ENCODE assay signal across 14 cellular contexts in genomic region chr1:93738075-93738622, GRCh38. TPM values are rescaled to one million over a fixed set of nuclear protein-coding genes. Genes with fewer than 3 reads are reported as not detected.
A peak's percentile ranks its signal among the peaks of the same experiment; 100 is the strongest.
DNase-seq lines count a peak whose midpoint lies in the region; ATAC-seq, FAIRE-seq and TF ChIP-seq lines count a peak whose summit lies in the region.
"Had no signal": no experiment of that assay in that cellular context is flagged by ENCODE, and none has a peak within 500 bp of the region (broad histone marks: within the 10 kb centered on the region; RNA-seq: fewer than 3 reads in every experiment).

No MANE protein-coding gene starts in this region.

- H3K36me3 ChIP-seq in PC-3 (ENCODE audit: low read depth, low read length) = peaks cover 4% of the 10 kb centered on the region; the same call in 1 of the 2 replicates
- H3K36me3 ChIP-seq in H1 (ENCODE audit: control insufficient read depth in 2 of 4, insufficient read depth in 4 of 4, low read length in 3 of 4) = no peaks in the 10 kb centered on the region
- H3K36me3 ChIP-seq: colonic mucosa, thyroid gland had no signal

- no peaks in the 10 kb centered on the region for H3F3A ChIP-seq in PC-3 (ENCODE audit: low read length, unreplicated experiment)

- H3K23ac ChIP-seq in H1 (ENCODE audit: insufficient read length) = no peak overlapping the region

- WGBS in H1 (ENCODE audit: extremely low coverage in 1 of 2, insufficient coverage in 1 of 2, insufficient read length in 1 of 2, insufficient replicate concordance in 2 of 2, low coverage in 1 of 2, low lambda C conversion rate in 2 of 2, missing lambda C conversion rate in 1 of 2), 2 experiments = 92% methylated on average over 7 of the region's 7 CpGs; no CpG with 5 or more reads in 1 of the 2 experiments

- peak overlapping the region; percentile 58 for H3K4me2 ChIP-seq in PC-3 (ENCODE audit: low read length)
- no peak overlapping the region for H3K4me2 ChIP-seq in H1 (ENCODE audit: insufficient read depth in 1 of 2, low read depth in 2 of 2, low read length in 2 of 2)

- POLR2A ChIA-PET in PC-3 (lab: Charles Lee; ENCODE audit: unreplicated experiment) (interaction anchor here (0.6 to 1.5 kb wide), 14 partner anchors 12 to 76 kb away, joined by 3 to 29 read pairs (median 4); no protein-coding TSS in a partner anchor), H1 (lab: Charles Lee; ENCODE audit: partially characterized antibody) (no interaction called here)

- H3K27ac ChIP-seq in PC-3 (ENCODE audit: low read length) (peak overlapping the region; percentile 97), H1 (ENCODE audit: low read depth, low read length) (no peak overlapping the region)
- H3K27ac ChIP-seq: colonic mucosa, thyroid gland had no signal

- no peaks in the 10 kb centered on the region for H4K20me1 ChIP-seq in PC-3 (ENCODE audit: low read length)
- no peaks in the 10 kb centered on the region for H4K20me1 ChIP-seq in H1 (replicated peaks in 1 of 2; ENCODE audit: control insufficient read depth in 1 of 2, insufficient read depth in 2 of 2, low read length in 2 of 2)

- H3K9ac ChIP-seq in PC-3 (ENCODE audit: low read length) (peak overlapping the region; percentile 75), H1 (replicated peaks in 1 of 4; ENCODE audit: extremely low read depth in 1 of 4, low read depth in 3 of 4, low read length in 3 of 4) (no peak overlapping the region)

- no peak for TF ChIP-seq POLR2A in H1 (IDR thresholded peaks at IDR 0.05; ENCODE audit: control extremely low read depth in 1 of 2, low read depth in 2 of 2, low read length in 2 of 2)
- TF ChIP-seq POLR2A in erythroblast (IDR thresholded peaks at IDR 0.05; ENCODE audit: low read length) = no peak

- no peak for TF ChIP-seq EP300 in H1 (IDR thresholded peaks at IDR 0.05; ENCODE audit: borderline replicate concordance in 1 of 2, low read depth in 2 of 2, low read length in 2 of 2)

- no peaks in the 10 kb centered on the region for H3K9me2 ChIP-seq in PC-3 (replicated peaks; ENCODE audit: low read length)

- H3K4me3 ChIP-seq in PC-3 (ENCODE audit: low read length) = no peak overlapping the region
- H3K4me3 ChIP-seq in H1 (ENCODE audit: extremely low read depth in 1 of 4, insufficient read depth in 2 of 4, low read depth in 3 of 4, low read length in 4 of 4) = no peak overlapping the region
- H3K4me3 ChIP-seq: colonic mucosa, GM12878, thyroid gland had no signal

- ATAC-seq in PC-3 (peak; percentile 92), omental fat pad (ENCODE audit: low FRiP score) (peak; percentile 66), GM21447 (IDR thresholded peaks at IDR 0.05; ENCODE audit: unreplicated experiment) (no peak), GM21381 (IDR thresholded peaks at IDR 0.05; ENCODE audit: unreplicated experiment) (no peak)
- ATAC-seq: GM12878, Panc1 had no signal

- H3K4ac ChIP-seq in H1 (replicated peaks; ENCODE audit: insufficient read length, low read depth, low read length) = no peak overlapping the region

- no peaks in the 10 kb centered on the region for H3K23me2 ChIP-seq in H1 (ENCODE audit: low read depth, low read length)

- no peak overlapping the region for H3K56ac ChIP-seq in H1 (replicated peaks; ENCODE audit: insufficient read length, low read depth, low read length)

- H2AFZ ChIP-seq in PC-3 (ENCODE audit: low read length) = no peak overlapping the region
- no peak overlapping the region for H2AFZ ChIP-seq in H1 (ENCODE audit: low read length)

- peaks cover 49% of the 10 kb centered on the region for H3K4me1 ChIP-seq in PC-3 (ENCODE audit: insufficient read depth, low read length)
- peaks cover 0 to 3% (median 1%) of the 10 kb centered on the region in 4 experiments; a peak in 1 of 7 replicates for H3K4me1 ChIP-seq in H1 (replicated peaks in 1 of 4; ENCODE audit: control insufficient read depth in 3 of 4, insufficient read depth in 4 of 4, low read length in 3 of 4)
- H3K4me1 ChIP-seq: colonic mucosa had no signal

- no peak overlapping the region for H2BK120ac ChIP-seq in H1 (replicated peaks; ENCODE audit: low read depth, low read length)

- no peak overlapping the region for H4K91ac ChIP-seq in H1 (replicated peaks; ENCODE audit: insufficient read length, low read length)

- no peak overlapping the region for H2BK20ac ChIP-seq in H1 (ENCODE audit: low read length)

- H4K5ac ChIP-seq in H1 (ENCODE audit: insufficient read length, low read depth, low read length) = no peak overlapping the region

- no TSS peak for BruUV-seq in PC-3 (replicated peaks; lab: Mats Ljungman, UMichigan)

- H3K9me3 ChIP-seq in PC-3 (ENCODE audit: low read length) (no peaks in the 10 kb centered on the region), H1 (ENCODE audit: insufficient read depth in 2 of 2, low read depth in 1 of 2, low read length in 1 of 2) (no peaks in the 10 kb centered on the region)
- H3K9me3 ChIP-seq: colonic mucosa, thyroid gland had no signal

- no peak overlapping the region for H2BK5ac ChIP-seq in H1 (ENCODE audit: low read depth, low read length)

- FAIRE-seq in H1 (lab: Jason Lieb, UNC) = no peak
- FAIRE-seq: GM12878 had no signal

- H3K27me3 ChIP-seq in PC-3 (ENCODE audit: low read length) (no peaks in the 10 kb centered on the region), H1 (replicated peaks in 1 of 4; ENCODE audit: control insufficient read depth in 3 of 4, extremely low read depth in 1 of 4, insufficient read depth in 3 of 4, low read length in 3 of 4) (peaks cover 0 to 2% (median 0%) of the 10 kb centered on the region in 4 experiments; a peak in 1 of 7 replicates)
- H3K27me3 ChIP-seq: colonic mucosa, thyroid gland had no signal

- no peaks in the 10 kb centered on the region for H3K79me1 ChIP-seq in H1 (ENCODE audit: low read depth, low read length)

- no peak overlapping the region for H3K18ac ChIP-seq in H1 (ENCODE audit: extremely low read depth, low read length)

- CTCF ChIA-PET in PC-3 (lab: Charles Lee) = interaction anchor here (1.3 to 1.8 kb wide), 3 partner anchors 12 to 75 kb away, joined by 5 to 13 read pairs (median 6); no protein-coding TSS in a partner anchor
- CTCF ChIA-PET in H1 (lab: Charles Lee; ENCODE audit: partially characterized antibody) = interaction anchor here (0.8 to 5.4 kb wide), 6 partner anchors 14 to 109 kb away, joined by 3 to 41 read pairs (median 6); no protein-coding TSS in a partner anchor

- H4K8ac ChIP-seq in H1 (ENCODE audit: extremely low read depth, insufficient read depth, low read length) = peak overlapping the region; percentile 12

- DNase-seq in EL = peak; percentile 99
- DNase-seq in PC-3 = peak; percentile 98
- DNase-seq in H1 (ENCODE audit: low read depth in 1 of 2, low spot score in 2 of 2) = no peak
- DNase-seq in omental fat pad (ENCODE audit: low spot score) = no peak
- DNase-seq in activated CD8-positive, alpha-beta memory T cell treated with anti-CD3 and anti-CD28 coated beads, Interleukin-2, amount 50 U/mL, for 48 hours = no peak
- no peak for DNase-seq in erythroblast (lab: John Stamatoyannopoulos, UW)
- DNase-seq: colonic mucosa, hippocampal formation, NCI-H187, thyroid gland had no signal

- TF ChIP-seq RAD21 in H1 (IDR thresholded peaks at IDR 0.05 in 1 of 2, conservative IDR thresholded peaks at IDR 0.05 in 1 of 2; ENCODE audit: low read depth in 2 of 2, low read length in 2 of 2) = no peak

- no peak overlapping the region for H2AK5ac ChIP-seq in H1 (ENCODE audit: low read depth, low read length)

- H2BK12ac ChIP-seq in H1 (ENCODE audit: low read depth, low read length) = no peak overlapping the region

- H2BK15ac ChIP-seq in H1 (ENCODE audit: low read length) = no peak overlapping the region

- intact Hi-C loops in PC-3 (cut with micrococcal nuclease) = loop anchor here (1.0 to 2.0 kb wide), 4 partner anchors 17 to 75 kb away; partner anchors contain the start of gene BCAR3

- TF ChIP-seq CTCF in PC-3 (conservative IDR thresholded peaks at IDR 0.05; ENCODE audit: low read depth, low read length) = no peak
- TF ChIP-seq CTCF in H1 (IDR thresholded peaks at IDR 0.05; ENCODE audit: control extremely low read depth in 1 of 3, insufficient read depth in 1 of 3, low read depth in 1 of 3, low read length in 3 of 3) = no peak
- TF ChIP-seq CTCF in omental fat pad (IDR thresholded peaks at IDR 0.05) = no peak

- H3K79me2 ChIP-seq in PC-3 (ENCODE audit: low read length) (0 out of 2 replicates have a peak, but pooled peaks cover 14% of the 10 kb centered on the region), H1 (ENCODE audit: control insufficient read depth in 1 of 2, insufficient read depth in 2 of 2, low read length in 2 of 2) (no peaks in the 10 kb centered on the region)

- no peak overlapping the region for H3K14ac ChIP-seq in H1 (ENCODE audit: insufficient read length)

TF ChIP-seq in H1, 55 proteins besides CTCF, POLR2A, EP300 and RAD21 (continues in another document):
- no peak for TF ChIP-seq RFX5 (IDR thresholded peaks at IDR 0.05; ENCODE audit: borderline replicate concordance, low read depth, low read length)
- TF ChIP-seq RNF2 (IDR thresholded peaks at IDR 0.05; ENCODE audit: borderline replicate concordance, low read depth, low read length, missing control alignments, poor library complexity, severe bottlenecking) = no peak
- no peak for TF ChIP-seq KDM1A (IDR thresholded peaks at IDR 0.05; ENCODE audit: borderline replicate concordance, low read length)
- TF ChIP-seq CHD2 (IDR thresholded peaks at IDR 0.05; ENCODE audit: low read length) = no peak
- no peak for TF ChIP-seq CTBP2 (IDR thresholded peaks at IDR 0.05; ENCODE audit: borderline replicate concordance, insufficient read depth, insufficient read length, low read length)
- TF ChIP-seq NRF1 (IDR thresholded peaks at IDR 0.05; ENCODE audit: low read depth, low read length) = no peak
- TF ChIP-seq SIRT6 (IDR thresholded peaks at IDR 0.05; ENCODE audit: low read length) = no peak
- TF ChIP-seq TCF12 (IDR thresholded peaks at IDR 0.05; ENCODE audit: low read depth, low read length) = no peak
- TF ChIP-seq SUZ12 (IDR thresholded peaks at IDR 0.05; ENCODE audit: low read length) = no peak
- no peak for TF ChIP-seq JUND (IDR thresholded peaks at IDR 0.05; ENCODE audit: low read length)

RNA-seq across cellular contexts. Expression of gene BCAR3, which starts 56.5 kb away (rescaled TPM):
- total RNA-seq in PC-3 (2014; rRNA removed) (169 and 171 TPM in 2 replicates), omental fat pad (10 to 100 TPM; 43.7 to 73.5 (median 45.8) TPM)
- 8.3 and 9.2 TPM in 2 replicates for total RNA-seq in H1 (2021; fragmentation: NEBNext Ultra II Directional; extraction: Animal tissue kit (Norgen Biotek cat#: 25700))
- 5.6 and 7.3 TPM in 2 replicates for polyA plus RNA-seq in H1 (2011; rRNA removed)
- 6.6 TPM for polyA plus RNA-seq in H1 (2011; cell fraction: cytosol; rRNA removed)
- 9.7 TPM for polyA plus RNA-seq in H1 (2011; cell fraction: nucleus; rRNA removed)
- 7.0 to 8.0 TPM (median 7.8 TPM) in 4 replicates for polyA plus RNA-seq in H1 (2012, experiment 1 of 2)
- polyA plus RNA-seq in H1 (2012, experiment 2 of 2) = 6.1 TPM
- 5.1 TPM for polyA plus RNA-seq in H1 (2013, experiment 1 of 2)
- 5.2 TPM for polyA plus RNA-seq in H1 (2013, experiment 2 of 2)
- 10.9 and 11.0 TPM in 2 replicates for polyA minus RNA-seq in H1 (2011; rRNA and poly(A)+ RNA removed)
- polyA minus RNA-seq in H1 (2011; cell fraction: cytosol; rRNA and poly(A)+ RNA removed) = 19.4 TPM
- 14.6 TPM for polyA minus RNA-seq in H1 (2011; cell fraction: nucleus; rRNA and poly(A)+ RNA removed)

Comparison
In these comparisons a context has a peak if more than half of its experiments do, and no peak if none do; other contexts are left out.
1. DNase-seq: peak in EL (single experiment) and PC-3 (single experiment); none in H1 (0 of 2), omental fat pad (single experiment), activated CD8-positive, alpha-beta memory T cell treated with anti-CD3 and anti-CD28 coated beads, Interleukin-2, amount 50 U/mL, for 48 hours (single experiment) and erythroblast (0 of 2).
2. ATAC-seq: peak in PC-3 (single experiment) and omental fat pad (single experiment); none in GM21447 (single experiment) and GM21381 (single experiment).